In the genomic region with DNA sequence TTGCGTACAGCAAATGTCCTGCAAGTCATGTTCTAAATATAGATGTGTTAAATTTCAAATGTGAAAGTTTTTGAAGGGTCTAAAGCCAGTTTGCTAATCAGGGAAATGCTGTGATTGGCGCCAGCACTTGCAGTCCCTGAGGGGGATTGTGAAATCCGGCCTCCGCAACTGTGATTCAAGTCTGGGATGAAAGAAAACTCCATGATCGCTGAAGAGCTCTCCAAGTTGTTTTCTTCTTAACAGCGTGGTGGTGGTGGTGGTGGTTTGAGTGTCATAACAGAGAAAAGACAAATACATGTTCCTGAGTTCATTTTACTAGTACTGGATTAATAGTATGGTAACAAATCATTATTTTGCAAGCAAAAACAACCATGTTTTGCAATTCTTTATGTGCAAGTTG, we compare ENCODE assay signal across 9 cellular contexts. TPM values are rescaled to one million over a fixed set of nuclear protein-coding genes. Genes with fewer than 3 reads are reported as not detected.
DNase-seq lines count a peak whose midpoint lies in the region; ATAC-seq and TF ChIP-seq lines count a peak whose summit lies in the region.
"Had no signal": no experiment of that assay in that cellular context is flagged by ENCODE, and none has a peak within 500 bp of the region (broad histone marks: within the 10 kb centered on the region; RNA-seq: fewer than 3 reads in every experiment).

No MANE protein-coding gene starts in this region.

- CTCF ChIA-PET in Caco-2 (lab: Charles Lee): interaction anchor here (2.4 kb wide), 1 partner anchor 100 kb away, joined by 12 read pairs; no protein-coding TSS in a partner anchor

- no peak overlapping the region for H3K4me3 Mint-ChIP-seq in Caco-2 (ENCODE audit: unreplicated experiment)
- H3K4me3 Mint-ChIP-seq: naive B cell had no signal

- BruUV-seq in Caco-2 (replicated peaks; lab: Mats Ljungman, UMichigan): no TSS peak

- H3K4me3 ChIP-seq in right cardiac atrium (ENCODE audit: low read length) (peak overlapping the region; percentile 23), smooth muscle cell (no peak overlapping the region), Caco-2 (ENCODE audit: low read depth, low read length) (no peak overlapping the region)

- H3K27ac ChIP-seq in right cardiac atrium (ENCODE audit: low read length) (no peak overlapping the region), smooth muscle cell (ENCODE audit: low read depth) (peak overlapping the region; percentile 44)

- peaks cover 6% of the 10 kb centered on the region for H3K4me1 Mint-ChIP-seq in Caco-2 (ENCODE audit: low read depth, unreplicated experiment)
- H3K4me1 Mint-ChIP-seq: naive B cell had no signal

- H3K9me3 ChIP-seq in right cardiac atrium (ENCODE audit: control insufficient read depth, low read length): no peaks in the 10 kb centered on the region
- no peaks in the 10 kb centered on the region for H3K9me3 ChIP-seq in smooth muscle cell (replicated peaks; ENCODE audit: low read depth)
- no peaks in the 10 kb centered on the region for H3K9me3 ChIP-seq in Caco-2

- H3K27me3 ChIP-seq in right cardiac atrium (ENCODE audit: control insufficient read depth, insufficient read depth) (no peaks in the 10 kb centered on the region), smooth muscle cell (ENCODE audit: low read depth) (no peaks in the 10 kb centered on the region), Caco-2 (replicated peaks; ENCODE audit: control insufficient read depth, insufficient read depth, low read length) (no peaks in the 10 kb centered on the region)

- no peaks in the 10 kb centered on the region for H3K36me3 Mint-ChIP-seq in Caco-2 (ENCODE audit: insufficient read depth, unreplicated experiment)
- H3K36me3 Mint-ChIP-seq: naive B cell had no signal

- H2AFZ ChIP-seq in smooth muscle cell (ENCODE audit: low read depth): peak overlapping the region; percentile 35

- DNase-seq in GOT3 (lab: John Stamatoyannopoulos, UW) (peak; percentile 4), brain pericyte (ENCODE audit: low read depth, low spot score) (peak; percentile 36), right cardiac atrium (peak; percentile 78 to 88 (median 88)), smooth muscle cell (lab: John Stamatoyannopoulos, UW; ENCODE audit: unreplicated experiment) (peak; percentile 5), Caco-2 (no peak), HT-29 (ENCODE audit: low spot score) (no peak), HuH-7.5 (ENCODE audit: low spot score) (no peak), NCI-H1417 (lab: John Stamatoyannopoulos, UW) (no peak)
- DNase-seq: naive B cell had no signal

- POLR2A ChIA-PET in Caco-2 (lab: Charles Lee): no interaction called here

- H3K9me3 Mint-ChIP-seq in Caco-2 (ENCODE audit: unreplicated experiment): no peaks in the 10 kb centered on the region

- H3K4me2 ChIP-seq in smooth muscle cell: peak overlapping the region; percentile 78

- no peaks in the 10 kb centered on the region for H3K27me3 Mint-ChIP-seq in Caco-2 (ENCODE audit: insufficient read depth, unreplicated experiment)
- H3K27me3 Mint-ChIP-seq: naive B cell had no signal

- H3K4me1 ChIP-seq in right cardiac atrium (ENCODE audit: control insufficient read depth, insufficient read depth, low read length): peaks cover 6% of the 10 kb centered on the region
- peaks cover 16% of the 10 kb centered on the region for H3K4me1 ChIP-seq in smooth muscle cell (ENCODE audit: low read depth)
- peaks cover 7% of the 10 kb centered on the region; the same call in 1 of the 2 replicates for H3K4me1 ChIP-seq in Caco-2

- H3F3A ChIP-seq in smooth muscle cell (ENCODE audit: low read depth): peaks cover 11% of the 10 kb centered on the region

- peak; percentile 89 to 90 for ATAC-seq in right cardiac atrium

- no peak for TF ChIP-seq CTCF in smooth muscle cell (IDR thresholded peaks at IDR 0.05; ENCODE audit: borderline replicate concordance, insufficient read depth, poor library complexity, severe bottlenecking)
- no peak for TF ChIP-seq CTCF in Caco-2 (IDR thresholded peaks at IDR 0.05; ENCODE audit: insufficient read depth in 1 of 2, low read depth in 1 of 2, low read length in 1 of 2, severe bottlenecking in 1 of 2, unreplicated experiment in 1 of 2)

- no peaks in the 10 kb centered on the region for H4K20me1 ChIP-seq in smooth muscle cell (ENCODE audit: low read depth)

- H3K36me3 ChIP-seq in smooth muscle cell (ENCODE audit: low read depth) (no peaks in the 10 kb centered on the region), Caco-2 (ENCODE audit: control insufficient read depth, insufficient read depth, low read length) (no peaks in the 10 kb centered on the region)

- no peaks in the 10 kb centered on the region for H3K79me2 ChIP-seq in smooth muscle cell (ENCODE audit: low read depth)

- no peak overlapping the region for H3K9ac ChIP-seq in smooth muscle cell (ENCODE audit: low read depth)

- intact Hi-C loops in right cardiac atrium (cut with DNase I): loop anchor here (5.0 to 10.0 kb wide), 3 partner anchors 99 to 106 kb away; no protein-coding TSS in a partner anchor
- intact Hi-C loops in Caco-2 (cut with micrococcal nuclease; ENCODE audit: unreplicated experiment): loop anchor here (10.0 kb wide), 1 partner anchor 154 kb away; no protein-coding TSS in a partner anchor

- H3K27ac Mint-ChIP-seq in Caco-2 (ENCODE audit: unreplicated experiment): no peak overlapping the region
- H3K27ac Mint-ChIP-seq: naive B cell had no signal

- 8% methylated on average over 6 of the region's 6 CpGs for WGBS in right cardiac atrium
- 16% methylated on average over 6 of the region's 6 CpGs for WGBS in smooth muscle cell (ENCODE audit: low lambda C conversion rate)

RNA-seq across cellular contexts. Expression of a gene that starts 51.8 kb away (rescaled TPM):
- total RNA-seq in right cardiac atrium: 10 to 100 TPM; 48.3 to 75.3 (median 58.4) TPM
- polyA plus RNA-seq in right cardiac atrium: 18.6 TPM
- 2.3 and 3.5 TPM in 2 replicates for total RNA-seq in smooth muscle cell
- 3.1 and 3.6 TPM in 2 replicates for polyA plus RNA-seq in smooth muscle cell
- total RNA-seq in Caco-2 (2022): 3.9 and 4.3 TPM in 2 replicates
- 0.08 TPM in 1 of 2 replicates, not detected in the other for total RNA-seq in HT-29 (2014; rRNA removed; shearing (Covaris generic))

Comparison
In these comparisons a context has a peak if more than half of its experiments do, and no peak if none do; other contexts are left out.
1. DNase-seq: peak in GOT3 (single experiment), brain pericyte (single experiment), right cardiac atrium (3 of 3) and smooth muscle cell (single experiment); none in Caco-2 (0 of 2), HT-29 (single experiment), HuH-7.5 (single experiment) and NCI-H1417 (0 of 3).